In the genomic region with DNA sequence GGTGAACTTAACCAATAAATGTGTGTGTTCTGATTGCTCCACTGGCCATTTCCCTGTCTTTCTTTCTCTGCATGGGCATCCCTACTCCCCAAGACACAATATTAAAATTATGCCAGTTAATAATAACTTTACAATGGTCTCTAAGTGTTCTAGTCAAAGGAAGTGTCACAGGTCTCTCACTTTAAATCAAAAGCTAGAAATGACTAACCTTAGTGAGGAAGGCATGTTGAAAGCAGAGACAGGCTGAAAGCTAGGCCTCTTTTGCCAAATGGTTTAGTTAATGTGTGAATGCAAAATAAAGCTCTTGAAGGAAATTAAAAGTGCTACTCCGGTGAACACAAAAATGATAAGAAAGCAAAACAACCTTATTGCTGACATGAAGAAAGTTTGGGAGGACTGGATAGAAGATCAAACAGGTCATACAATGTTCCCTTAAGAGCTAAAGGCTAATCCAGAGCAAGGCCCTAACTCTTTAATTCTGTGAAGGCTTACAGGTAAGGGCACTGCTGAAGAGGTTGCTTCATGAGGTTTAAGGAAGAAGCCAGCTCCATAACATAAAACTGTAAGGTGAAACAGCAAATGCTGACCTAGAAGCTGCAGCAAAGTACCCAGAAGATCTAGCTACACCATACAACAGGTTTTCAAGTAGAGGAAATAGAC, we compare ENCODE assay signal across 15 cellular contexts. TPM values are rescaled to one million over a fixed set of nuclear protein-coding genes. Genes with fewer than 3 reads are reported as not detected.
DNase-seq lines count a peak whose midpoint lies in the region; ATAC-seq, FAIRE-seq and TF ChIP-seq lines count a peak whose summit lies in the region.
"Had no signal": no experiment of that assay in that cellular context is flagged by ENCODE, and none has a peak within 500 bp of the region (broad histone marks: within the 10 kb centered on the region; RNA-seq: fewer than 3 reads in every experiment).

No MANE protein-coding gene starts in this region.

- intact Hi-C loops in colonic mucosa (cut with DNase I) = no loop called here

- H3K27ac ChIP-seq in colonic mucosa = no peak overlapping the region

- H3K9me3 ChIP-seq in colonic mucosa = no peaks in the 10 kb centered on the region

- H3K36me3 ChIP-seq in colonic mucosa = no peaks in the 10 kb centered on the region

- DNase-seq in GM12892 (ENCODE audit: insufficient read length) = no peak
- DNase-seq in NCI-H69 (lab: John Stamatoyannopoulos, UW) = no peak
- DNase-seq in NCI-H345 treated with DMSO at 0.1 percent for 48 hours (lab: John Stamatoyannopoulos, UW; ENCODE audit: unreplicated experiment) = no peak
- no peak for DNase-seq in C1 segment of cervical spinal cord (lab: John Stamatoyannopoulos, UW)
- DNase-seq in colonic mucosa = no peak
- DNase-seq: foreskin melanocyte, naive B cell, NCI-H1417, NCI-H82 had no signal

- TF ChIP-seq CTCF in colonic mucosa (IDR thresholded peaks at IDR 0.05) = no peak

- no peak overlapping the region for H3K4me3 ChIP-seq in colonic mucosa

- H3K27me3 ChIP-seq in colonic mucosa = no peaks in the 10 kb centered on the region

- no peak for TF ChIP-seq POLR2A in GM12892 (IDR thresholded peaks at IDR 0.05; ENCODE audit: low read depth, low read length)

- H3K9ac ChIP-seq in colonic mucosa (ENCODE audit: low read depth in 2 of 2, low read length in 2 of 2) = no peak overlapping the region

- ATAC-seq in GM19023 (IDR thresholded peaks at IDR 0.05; ENCODE audit: unreplicated experiment) (peak; percentile 82), HG02759 (IDR thresholded peaks at IDR 0.05; ENCODE audit: unreplicated experiment) (peak; percentile 80), HG03469 (IDR thresholded peaks at IDR 0.05; ENCODE audit: unreplicated experiment) (peak; percentile 57)

- peak; percentile 73 for FAIRE-seq in GM12892 (lab: Jason Lieb, UNC)
- FAIRE-seq: G401.6 had no signal

- H3K4me1 ChIP-seq in colonic mucosa = no peaks in the 10 kb centered on the region

RNA-seq across cellular contexts. Expression of gene ARHGAP15, which starts 44.0 kb away (rescaled TPM):
- polyA plus RNA-seq in GM12892 (2012; ENCODE audit: missing spikeins) = 71.4 TPM
- 1 to 10 TPM; 1.6 to 3.7 TPM for total RNA-seq in colonic mucosa
- total RNA-seq: kidney epithelial cell had no signal
- polyA plus RNA-seq: BJ had no signal
